In the genomic region with DNA sequence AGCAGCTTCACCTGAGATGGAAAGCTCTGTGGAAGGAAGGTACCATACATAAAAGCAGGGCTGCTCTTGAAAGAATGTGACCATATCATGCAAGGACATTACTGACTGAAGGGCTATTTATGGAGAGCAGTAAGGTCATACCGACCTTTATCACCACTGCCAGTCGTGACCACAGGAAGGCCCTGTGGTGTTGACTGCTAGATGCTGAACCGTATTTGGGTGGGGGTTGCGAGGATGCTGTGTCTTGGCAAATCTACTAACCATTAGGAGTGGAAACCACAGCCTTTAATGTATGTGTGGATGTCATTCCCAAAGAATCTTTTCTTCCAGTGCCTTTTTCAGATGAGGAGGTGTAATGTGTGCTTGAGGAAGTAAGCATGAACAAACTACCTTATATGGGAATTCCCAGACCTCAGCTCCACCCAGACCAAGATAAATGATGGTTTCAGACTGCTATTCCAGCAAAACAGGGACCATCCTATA, we compare ENCODE assay signal across 8 cellular contexts.
DNase-seq lines count a peak whose midpoint lies in the region; ATAC-seq and TF ChIP-seq lines count a peak whose summit lies in the region.

No MANE protein-coding gene starts in this region.

- peak overlapping the region; percentile 62; the same call in 1 of the 2 replicates for H3K27ac ChIP-seq in RWPE1
- H3K27ac ChIP-seq in epithelial cell of prostate: peak overlapping the region; percentile 100
- H3K27ac ChIP-seq in trophoblast cell (ENCODE audit: low read depth, low read length): peak overlapping the region; percentile 93

- H2AFZ ChIP-seq in trophoblast cell (ENCODE audit: insufficient read depth, low read length, poor library complexity): no peak overlapping the region

- POLR2A ChIA-PET in RWPE1 (lab: Yijun Ruan, JAX; ENCODE audit: low non-redundant PET): no interaction called here

- CTCF ChIA-PET in RWPE1 (lab: Yijun Ruan, JAX): interaction anchor here (0.6 to 1.4 kb wide), 2 partner anchors 23 to 42 kb away, joined by 3 read pairs; no protein-coding TSS in a partner anchor

- no peaks in the 10 kb centered on the region for H3K27me3 ChIP-seq in trophoblast cell (ENCODE audit: insufficient read depth, low read length)

- TF ChIP-seq CTCF in RWPE1 (conservative IDR thresholded peaks at IDR 0.05; ENCODE audit: low read depth): no peak

- no peaks in the 10 kb centered on the region for H3K36me3 ChIP-seq in trophoblast cell (ENCODE audit: control insufficient read depth in 1 of 2, insufficient read depth in 2 of 2, low read length in 2 of 2)

- peaks cover 4% of the 10 kb centered on the region for H3K79me2 ChIP-seq in trophoblast cell (ENCODE audit: control insufficient read depth, insufficient read depth, low read length, poor library complexity)

- H2AK5ac ChIP-seq in trophoblast cell (ENCODE audit: low read length): no peak overlapping the region

- no peaks in the 10 kb centered on the region for H3K9me3 ChIP-seq in trophoblast cell (ENCODE audit: insufficient read depth, low read depth, low read length)

- H3K79me1 ChIP-seq in trophoblast cell (ENCODE audit: low read length): peaks cover 7% of the 10 kb centered on the region

- H3K4me2 ChIP-seq in trophoblast cell (ENCODE audit: low read length): peak overlapping the region; percentile 2

- peaks cover 0 to 7% of the 10 kb centered on the region in 2 experiments for H3K4me1 ChIP-seq in trophoblast cell (ENCODE audit: control insufficient read depth in 1 of 2, insufficient read depth in 2 of 2, low read length in 2 of 2)

- no peak overlapping the region for H3K9ac ChIP-seq in trophoblast cell (ENCODE audit: low read length)

- H3K23ac ChIP-seq in trophoblast cell (ENCODE audit: low read length): no peak overlapping the region

- DNase-seq in RWPE1 (ENCODE audit: low spot score) (peak; percentile 65), epithelial cell of prostate (ENCODE audit: low read depth, low spot score) (peak; percentile 68), trophoblast cell (no peak)
- no peak for DNase-seq in activated CD4-positive, alpha-beta T cell treated with anti-CD3 and anti-CD28 coated beads for 4 hours
- DNase-seq in activated CD4-positive, CD25-positive, alpha-beta regulatory T cell (lab: John Stamatoyannopoulos, UW): no peak

- no CpG with 5 or more reads among the region's 4 CpGs for WGBS in trophoblast cell (ENCODE audit: extremely low coverage, insufficient coverage, insufficient read length)

- ATAC-seq in GM18520 (IDR thresholded peaks at IDR 0.05; ENCODE audit: unreplicated experiment) (peak; percentile 61), HG03045 (IDR thresholded peaks at IDR 0.05; ENCODE audit: unreplicated experiment) (peak; percentile 54), HG02970 (IDR thresholded peaks at IDR 0.05; ENCODE audit: low FRiP score, unreplicated experiment) (no peak)

- H3K14ac ChIP-seq in trophoblast cell (ENCODE audit: low read length): no peak overlapping the region

- no peak overlapping the region for H4K8ac ChIP-seq in trophoblast cell (ENCODE audit: low read depth, low read length)

- H3K4me3 ChIP-seq in trophoblast cell (ENCODE audit: low read depth, low read length): no peak overlapping the region

- no peak overlapping the region for H4K91ac ChIP-seq in trophoblast cell (ENCODE audit: low read depth, low read length)

- no peak overlapping the region for H3K4ac ChIP-seq in trophoblast cell (ENCODE audit: low read depth, low read length)

- no peak overlapping the region for H3K18ac ChIP-seq in trophoblast cell (ENCODE audit: low read length)

- no peak overlapping the region for H4K12ac ChIP-seq in trophoblast cell (ENCODE audit: low read depth, low read length)

- H2BK5ac ChIP-seq in trophoblast cell (ENCODE audit: low read depth, low read length, poor library complexity): no peak overlapping the region

- no peak overlapping the region for H2BK120ac ChIP-seq in trophoblast cell (ENCODE audit: insufficient read depth, low read length, poor library complexity)

- H2BK12ac ChIP-seq in trophoblast cell (ENCODE audit: low read length): no peak overlapping the region

Comparison
In these comparisons a context has a peak if more than half of its experiments do, and no peak if none do; other contexts are left out.
1. DNase-seq: peak in RWPE1 (single experiment) and epithelial cell of prostate (single experiment); none in trophoblast cell (0 of 2), activated CD4-positive, alpha-beta T cell treated with anti-CD3 and anti-CD28 coated beads for 4 hours (0 of 2) and activated CD4-positive, CD25-positive, alpha-beta regulatory T cell (0 of 4).
2. Peak in every context shown above with its lines, with median percentiles within 50 percentile points of each other: H3K27ac ChIP-seq.